1 cellular context compared by ENCODE assay signal in genomic region chr15:45166792-45167630, GRCh38.
TF ChIP-seq lines count a peak whose summit lies in the region.

No MANE protein-coding gene starts in this region.

TF ChIP-seq in K562, 482 proteins besides CTCF, POLR2A, EP300 and RAD21 (continued from another document and continues in another):
- TF ChIP-seq ZNF592 (IDR thresholded peaks at IDR 0.05) = peak; percentile 80
- TF ChIP-seq ZNF197 (CRISPR knock-in tag; IDR thresholded peaks at IDR 0.05; ENCODE audit: low read depth) = no peak
- no peak for TF ChIP-seq ZBTB33 (CRISPR knock-in tag; IDR thresholded peaks at IDR 0.05)
- TF ChIP-seq L3MBTL2 (IDR thresholded peaks at IDR 0.05) = peak; percentile 84
- TF ChIP-seq MTA3 (IDR thresholded peaks at IDR 0.05; ENCODE audit: borderline replicate concordance) = no peak
- no peak for TF ChIP-seq PHB (CRISPR knock-in tag; IDR thresholded peaks at IDR 0.05)
- peak in 1 of 2 experiments; percentile 53; a peak in 1 of 4 replicates for TF ChIP-seq SIN3A (IDR thresholded peaks at IDR 0.05; ENCODE audit: borderline replicate concordance in 2 of 2, control insufficient read depth in 1 of 2, low read depth in 2 of 2, low read length in 2 of 2)
- TF ChIP-seq MCM5 (IDR thresholded peaks at IDR 0.05; ENCODE audit: low read depth) = no peak
- no peak for TF ChIP-seq ZNF282 (CRISPR knock-in tag; IDR thresholded peaks at IDR 0.05)
- no peak for TF ChIP-seq HOXB6 (CRISPR knock-in tag; IDR thresholded peaks at IDR 0.05; ENCODE audit: borderline replicate concordance)
- TF ChIP-seq ZNF668 (CRISPR knock-in tag; IDR thresholded peaks at IDR 0.05) = no peak
- peak; percentile 77; the same call in 1 of the 2 replicates for TF ChIP-seq GATAD2B (IDR thresholded peaks at IDR 0.05; ENCODE audit: borderline replicate concordance)
- peak; percentile 26; the same call in 1 of the 2 replicates for TF ChIP-seq TEAD4 (IDR thresholded peaks at IDR 0.05; ENCODE audit: low read length)
- TF ChIP-seq TEAD4 (CRISPR knock-in tag; IDR thresholded peaks at IDR 0.05; ENCODE audit: borderline replicate concordance) = no peak
- TF ChIP-seq SMAD4 (CRISPR knock-in tag; conservative IDR thresholded peaks at IDR 0.05) = peak; percentile 11
- no peak for TF ChIP-seq NFATC3 (IDR thresholded peaks at IDR 0.05)
- TF ChIP-seq ESRRA (IDR thresholded peaks at IDR 0.05; ENCODE audit: borderline replicate concordance, low read depth) = no peak
- no peak for TF ChIP-seq SNRNP70 (optimal IDR thresholded peaks at IDR 0.05; ENCODE audit: low read depth, low read length)
- TF ChIP-seq ZNF655 (CRISPR knock-in tag; IDR thresholded peaks at IDR 0.05) = no peak
- no peak for TF ChIP-seq MLLT1 (IDR thresholded peaks at IDR 0.05)
- no peak; a peak in 1 of 4 replicates for TF ChIP-seq KDM1A (IDR thresholded peaks at IDR 0.05)
- no peak for TF ChIP-seq RBM34 (IDR thresholded peaks at IDR 0.05; ENCODE audit: borderline replicate concordance, insufficient read depth, low read length)
- no peak for TF ChIP-seq CBFA2T3 (IDR thresholded peaks at IDR 0.05)
- no peak for TF ChIP-seq ID3 (CRISPR knock-in tag; IDR thresholded peaks at IDR 0.05)
- 0 out of 2 replicates have a peak, but pooled peaks have one; percentile 34 for TF ChIP-seq ID3 (tag; IDR thresholded peaks at IDR 0.05)
- TF ChIP-seq MTF1 (CRISPR knock-in tag; IDR thresholded peaks at IDR 0.05; ENCODE audit: borderline replicate concordance) = no peak
- no peak for TF ChIP-seq MGA (IDR thresholded peaks at IDR 0.05)
- no peak for TF ChIP-seq NR0B1 (IDR thresholded peaks at IDR 0.05; ENCODE audit: partially characterized antibody)
- no peak for TF ChIP-seq JUN (IDR thresholded peaks at IDR 0.05; ENCODE audit: borderline replicate concordance, low read depth, low read length)
- TF ChIP-seq JUN (CRISPR knock-in tag; IDR thresholded peaks at IDR 0.05; ENCODE audit: borderline replicate concordance) = no peak
- no peak for TF ChIP-seq HIVEP1 (CRISPR knock-in tag; IDR thresholded peaks at IDR 0.05)
- TF ChIP-seq ZNF444 (CRISPR knock-in tag; IDR thresholded peaks at IDR 0.05) = no peak
- TF ChIP-seq RBM22 (IDR thresholded peaks at IDR 0.05; ENCODE audit: low read depth, low read length, poor library complexity, severe bottlenecking) = peak; percentile 34
- TF ChIP-seq NONO (IDR thresholded peaks at IDR 0.05; ENCODE audit: low read depth in 2 of 2, low read length in 1 of 2) = 0 out of 4 replicates have a peak, but pooled peaks of 1 of the 2 experiments have one; percentile 74
- peak; percentile 90 for TF ChIP-seq E2F3 (CRISPR knock-in tag; IDR thresholded peaks at IDR 0.05)
- no peak for TF ChIP-seq POLR2H (tag; IDR thresholded peaks at IDR 0.05; ENCODE audit: low read depth)
